9 cellular contexts compared by ENCODE assay signal in the genomic region with DNA sequence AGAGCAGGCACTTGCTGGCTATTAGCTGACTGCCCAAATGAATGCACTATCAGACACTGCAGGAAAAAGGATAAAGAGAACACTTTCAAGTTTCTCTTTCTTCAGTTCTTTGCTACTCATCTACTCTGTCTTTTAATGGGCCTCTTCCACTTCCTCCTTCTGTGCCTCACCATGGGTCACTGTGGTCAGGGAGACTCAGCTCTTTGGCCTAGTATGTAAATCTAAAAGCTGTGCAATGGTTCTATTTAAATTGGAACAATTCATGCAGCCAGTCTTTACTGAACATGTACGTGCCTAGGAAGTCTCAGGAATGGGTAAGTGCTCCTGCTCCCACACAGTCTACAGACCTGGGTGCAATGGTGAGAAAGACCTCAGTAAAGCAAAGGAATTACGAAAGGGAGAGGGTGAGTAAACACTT.
A peak's percentile ranks its signal among the peaks of the same experiment; 100 is the strongest.
DNase-seq lines count a peak whose midpoint lies in the region; ATAC-seq and TF ChIP-seq lines count a peak whose summit lies in the region.
"Had no signal": no experiment of that assay in that cellular context is flagged by ENCODE, and none has a peak within 500 bp of the region (broad histone marks: within the 10 kb centered on the region; RNA-seq: fewer than 3 reads in every experiment).

No MANE protein-coding gene starts in this region.

- H3K27me3 ChIP-seq in right lobe of liver: no peaks in the 10 kb centered on the region

- no peak for TF ChIP-seq CTCF in right lobe of liver (IDR thresholded peaks at IDR 0.05)

- no peaks in the 10 kb centered on the region for H3K9me3 ChIP-seq in right lobe of liver

- TF ChIP-seq POLR2A in right lobe of liver (IDR thresholded peaks at IDR 0.05): no peak

- peak; percentile 24 for ATAC-seq in GM18508 (IDR thresholded peaks at IDR 0.05; ENCODE audit: insufficient read depth, unreplicated experiment)
- peak; percentile 42 for ATAC-seq in GM21619 (IDR thresholded peaks at IDR 0.05; ENCODE audit: unreplicated experiment)
- peak; percentile 32 for ATAC-seq in HG03565 (IDR thresholded peaks at IDR 0.05; ENCODE audit: unreplicated experiment)
- peak in 3 of 4 donors; percentile 22 to 41 (median 29) for ATAC-seq in right lobe of liver

- H3K4me1 ChIP-seq in right lobe of liver: peaks cover 0 to 19% (median 7%) of the 10 kb centered on the region in 4 donors

- no peak overlapping the region for H3K4me3 ChIP-seq in right lobe of liver

- WGBS in right lobe of liver (ENCODE audit: insufficient coverage, low coverage, low lambda C conversion rate, missing lambda C conversion rate): 39% methylated on average over 2 of the region's 2 CpGs

- intact Hi-C loops in right lobe of liver (cut with DNase I): no loop called here

- peaks cover 0 to 2% (median 0%) of the 10 kb centered on the region in 4 donors for H3K36me3 ChIP-seq in right lobe of liver

- H3K27ac ChIP-seq in right lobe of liver: peak overlapping the region in 1 of 3 donors; percentile 60

- DNase-seq in right lobe of liver: no peak
- DNase-seq in G401 (ENCODE audit: low spot score): no peak
- DNase-seq in inferior parietal cortex (ENCODE audit: extremely low spot score): no peak
- no peak for DNase-seq in stimulated activated naive CD4-positive, alpha-beta T cell treated with Interleukin-2 at 50 U/mL for 16 hours (lab: John Stamatoyannopoulos, UW)
- DNase-seq in hippocampal formation (lab: John Stamatoyannopoulos, UW): no peak
- DNase-seq: NK-92 treated with Interleukin-12 subunit alpha and Interleukin-12 subunit beta, amount 100 ng/mL, for 24 hours had no signal

- in situ Hi-C loops in G401 (cut with HindIII; ENCODE audit: low sequenced_read_pairs): no loop called here
